1 cellular context compared by ENCODE assay signal in genomic region chr22:36363378-36363931, GRCh38.
A peak's percentile ranks its signal among the peaks of the same experiment; 100 is the strongest.
TF ChIP-seq lines count a peak whose summit lies in the region.

No MANE protein-coding gene starts in this region.

TF ChIP-seq in liver, 16 proteins besides CTCF, POLR2A, EP300 and RAD21 (continued from another document):
- TF ChIP-seq, protein P1, sequence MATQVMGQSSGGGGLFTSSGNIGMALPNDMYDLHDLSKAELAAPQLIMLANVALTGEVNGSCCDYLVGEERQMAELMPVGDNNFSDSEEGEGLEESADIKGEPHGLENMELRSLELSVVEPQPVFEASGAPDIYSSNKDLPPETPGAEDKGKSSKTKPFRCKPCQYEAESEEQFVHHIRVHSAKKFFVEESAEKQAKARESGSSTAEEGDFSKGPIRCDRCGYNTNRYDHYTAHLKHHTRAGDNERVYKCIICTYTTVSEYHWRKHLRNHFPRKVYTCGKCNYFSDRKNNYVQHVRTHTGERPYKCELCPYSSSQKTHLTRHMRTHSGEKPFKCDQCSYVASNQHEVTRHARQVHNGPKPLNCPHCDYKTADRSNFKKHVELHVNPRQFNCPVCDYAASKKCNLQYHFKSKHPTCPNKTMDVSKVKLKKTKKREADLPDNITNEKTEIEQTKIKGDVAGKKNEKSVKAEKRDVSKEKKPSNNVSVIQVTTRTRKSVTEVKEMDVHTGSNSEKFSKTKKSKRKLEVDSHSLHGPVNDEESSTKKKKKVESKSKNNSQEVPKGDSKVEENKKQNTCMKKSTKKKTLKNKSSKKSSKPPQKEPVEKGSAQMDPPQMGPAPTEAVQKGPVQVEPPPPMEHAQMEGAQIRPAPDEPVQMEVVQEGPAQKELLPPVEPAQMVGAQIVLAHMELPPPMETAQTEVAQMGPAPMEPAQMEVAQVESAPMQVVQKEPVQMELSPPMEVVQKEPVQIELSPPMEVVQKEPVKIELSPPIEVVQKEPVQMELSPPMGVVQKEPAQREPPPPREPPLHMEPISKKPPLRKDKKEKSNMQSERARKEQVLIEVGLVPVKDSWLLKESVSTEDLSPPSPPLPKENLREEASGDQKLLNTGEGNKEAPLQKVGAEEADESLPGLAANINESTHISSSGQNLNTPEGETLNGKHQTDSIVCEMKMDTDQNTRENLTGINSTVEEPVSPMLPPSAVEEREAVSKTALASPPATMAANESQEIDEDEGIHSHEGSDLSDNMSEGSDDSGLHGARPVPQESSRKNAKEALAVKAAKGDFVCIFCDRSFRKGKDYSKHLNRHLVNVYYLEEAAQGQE (IDR thresholded peaks at IDR 0.05) = no peak
- TF ChIP-seq, protein P2, sequence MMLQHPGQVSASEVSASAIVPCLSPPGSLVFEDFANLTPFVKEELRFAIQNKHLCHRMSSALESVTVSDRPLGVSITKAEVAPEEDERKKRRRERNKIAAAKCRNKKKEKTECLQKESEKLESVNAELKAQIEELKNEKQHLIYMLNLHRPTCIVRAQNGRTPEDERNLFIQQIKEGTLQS (IDR thresholded peaks at IDR 0.05) = peak; percentile 23
- TF ChIP-seq JUND (IDR thresholded peaks at IDR 0.05) (peak; percentile 79 to 86), FOXA1 (IDR thresholded peaks at IDR 0.05) (peak; percentile 40), HNF4A (conservative IDR thresholded peaks at IDR 0.05) (peak; percentile 47 to 65), YY1 (IDR thresholded peaks at IDR 0.05) (no peak), EGR1 (IDR thresholded peaks at IDR 0.05; ENCODE audit: low read depth in 2 of 2) (no peak), HNF4G (IDR thresholded peaks at IDR 0.05) (no peak), GABPA (IDR thresholded peaks at IDR 0.05 in 1 of 2, conservative IDR thresholded peaks at IDR 0.05 in 1 of 2) (no peak), NR2F2 (IDR thresholded peaks at IDR 0.05) (no peak), MAX (IDR thresholded peaks at IDR 0.05) (no peak)
